Comparison of ENCODE assay signal across 12 cellular contexts in the genomic region with DNA sequence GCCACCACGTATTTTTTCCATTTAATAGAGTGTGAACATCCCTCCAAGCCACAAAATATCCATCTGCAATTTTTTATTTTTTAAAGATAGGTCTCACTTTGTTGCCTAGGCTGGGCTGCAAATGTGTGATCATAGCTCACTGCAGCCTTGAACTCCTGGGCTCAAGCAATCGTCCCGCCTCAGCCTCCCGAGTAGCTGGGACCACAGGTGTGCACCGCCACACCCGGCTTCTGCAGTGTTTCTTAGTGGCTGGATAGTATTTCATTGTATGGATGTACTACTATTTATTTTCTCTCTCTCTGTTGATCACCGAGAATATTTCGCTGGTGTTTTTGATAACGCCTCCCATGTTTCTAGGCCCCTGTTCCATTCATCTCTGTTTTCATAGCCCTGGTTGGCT. TPM values are rescaled to one million over a fixed set of nuclear protein-coding genes. Genes with fewer than 3 reads are reported as not detected.
DNase-seq lines count a peak whose midpoint lies in the region; ATAC-seq, FAIRE-seq and TF ChIP-seq lines count a peak whose summit lies in the region.
"Had no signal": no experiment of that assay in that cellular context is flagged by ENCODE, and none has a peak within 500 bp of the region (broad histone marks: within the 10 kb centered on the region; RNA-seq: fewer than 3 reads in every experiment).

No MANE protein-coding gene starts in this region.

- H3K9me3 ChIP-seq in H9 (ENCODE audit: control insufficient read depth, low read depth, low read length) (no peaks in the 10 kb centered on the region), stomach smooth muscle (ENCODE audit: control insufficient read depth in 2 of 2, low read length in 2 of 2) (no peaks in the 10 kb centered on the region)

- H4K5ac ChIP-seq in H9 (ENCODE audit: insufficient read length, low read depth, low read length), result no peak overlapping the region

- peak overlapping the region; percentile 48 to 62 for H3K4me3 ChIP-seq in stomach smooth muscle (ENCODE audit: low read length in 2 of 2)

- no peak overlapping the region for H3K14ac ChIP-seq in H9 (ENCODE audit: insufficient read depth, low read length)

- no peak for DNase-seq in H9
- DNase-seq in activated naive CD8-positive, alpha-beta T cell treated with anti-CD3 and anti-CD28 coated beads, Interleukin-2, amount 50 U/mL, for 24 hours, result no peak
- DNase-seq in memory B cell (ENCODE audit: low spot score in 2 of 2), result no peak
- no peak for DNase-seq in activated naive CD4-positive, alpha-beta T cell treated with anti-CD3 and anti-CD28 coated beads, Interleukin-2, amount 10 ng/mL, durations not matched to agents 7 days and 5 days
- DNase-seq in NK-92 (lab: John Stamatoyannopoulos, UW; ENCODE audit: unreplicated experiment), result no peak
- DNase-seq in GM12891 (ENCODE audit: insufficient read length, low spot score), result no peak
- DNase-seq: activated CD4-positive, alpha-beta T cell treated with anti-CD3 and anti-CD28 coated beads, Interleukin-2, amount 50 U/mL, for 48 hours; amygdala; NCI-H1092 treated with DMSO at 0.1 percent for 48 hours; NCI-H748 treated with DMSO at 0.1 percent for 48 hours had no signal

- H2BK15ac ChIP-seq in H9 (ENCODE audit: low read depth, low read length), result no peak overlapping the region

- H3K4me1 Mint-ChIP-seq in H9, result peaks cover 16 to 20% of the 10 kb centered on the region in 2 experiments
- H3K4me1 Mint-ChIP-seq in activated naive CD8-positive, alpha-beta T cell treated with anti-CD3 and anti-CD28 coated beads, Interleukin-2, amount 50 U/mL, for 24 hours, result peaks cover 47% of the 10 kb centered on the region
- H3K4me1 Mint-ChIP-seq in memory B cell, result peaks cover 30% of the 10 kb centered on the region
- peaks cover 44% of the 10 kb centered on the region for H3K4me1 Mint-ChIP-seq in activated naive CD4-positive, alpha-beta T cell treated with anti-CD3 and anti-CD28 coated beads, Interleukin-2, amount 10 ng/mL, durations not matched to agents 7 days and 5 days

- no peak overlapping the region for H3K4ac ChIP-seq in H9 (ENCODE audit: low read depth, low read length)

- H3K9me3 Mint-ChIP-seq in H9, result no peaks in the 10 kb centered on the region; a peak in 1 of 5 replicates
- no peaks in the 10 kb centered on the region for H3K9me3 Mint-ChIP-seq in activated naive CD8-positive, alpha-beta T cell treated with anti-CD3 and anti-CD28 coated beads, Interleukin-2, amount 50 U/mL, for 24 hours
- no peaks in the 10 kb centered on the region for H3K9me3 Mint-ChIP-seq in memory B cell
- no peaks in the 10 kb centered on the region for H3K9me3 Mint-ChIP-seq in activated naive CD4-positive, alpha-beta T cell treated with anti-CD3 and anti-CD28 coated beads, Interleukin-2, amount 10 ng/mL, durations not matched to agents 7 days and 5 days

- CTCF ChIA-PET in activated naive CD4-positive, alpha-beta T cell treated with anti-CD3 and anti-CD28 coated beads, Interleukin-2, amount 10 ng/mL, durations not matched to agents 7 days and 5 days (lab: Charles Lee), result no interaction called here

- TF ChIP-seq POLR2A in GM12891 (IDR thresholded peaks at IDR 0.05; ENCODE audit: low read depth, low read length), result no peak

- no peak overlapping the region for H2AFZ ChIP-seq in H9 (ENCODE audit: low read length)

- no peak overlapping the region for H3K56ac ChIP-seq in H9 (ENCODE audit: insufficient read length, low read depth, low read length)

- H3K27me3 Mint-ChIP-seq in H9 (ENCODE audit: low read depth), result no peaks in the 10 kb centered on the region
- H3K27me3 Mint-ChIP-seq in activated naive CD8-positive, alpha-beta T cell treated with anti-CD3 and anti-CD28 coated beads, Interleukin-2, amount 50 U/mL, for 24 hours, result no peaks in the 10 kb centered on the region
- no peaks in the 10 kb centered on the region for H3K27me3 Mint-ChIP-seq in memory B cell
- H3K27me3 Mint-ChIP-seq in activated naive CD4-positive, alpha-beta T cell treated with anti-CD3 and anti-CD28 coated beads, Interleukin-2, amount 10 ng/mL, durations not matched to agents 7 days and 5 days, result no peaks in the 10 kb centered on the region

- no peak overlapping the region for H2BK20ac ChIP-seq in H9 (ENCODE audit: low read depth, low read length, poor library complexity, severe bottlenecking)

- H3K4me1 ChIP-seq in H9 (ENCODE audit: insufficient read depth, low read length), result peaks cover 3% of the 10 kb centered on the region; the same call in 1 of the 2 replicates
- H3K4me1 ChIP-seq in stomach smooth muscle (ENCODE audit: control insufficient read depth, insufficient read depth, low read length), result peaks cover 86% of the 10 kb centered on the region

- no peak overlapping the region for H2BK12ac ChIP-seq in H9 (ENCODE audit: insufficient read length, low read depth, low read length)

- H4K20me1 ChIP-seq in H9 (ENCODE audit: control insufficient read depth, insufficient read depth, insufficient read length), result peaks cover 2% of the 10 kb centered on the region

- no peak overlapping the region for H3K4me2 ChIP-seq in H9 (ENCODE audit: insufficient read depth, insufficient read length, low read length)

- H3K4me3 Mint-ChIP-seq in H9 (no peak overlapping the region), memory B cell (no peak overlapping the region)
- no peak overlapping the region for H3K4me3 Mint-ChIP-seq in activated naive CD8-positive, alpha-beta T cell treated with anti-CD3 and anti-CD28 coated beads, Interleukin-2, amount 50 U/mL, for 24 hours
- no peak overlapping the region for H3K4me3 Mint-ChIP-seq in activated naive CD4-positive, alpha-beta T cell treated with anti-CD3 and anti-CD28 coated beads, Interleukin-2, amount 10 ng/mL, durations not matched to agents 7 days and 5 days

- H3K27ac Mint-ChIP-seq in H9 (peak overlapping the region in 2 of 3 experiments; percentile 32 to 91; a peak in 3 of 7 replicates), memory B cell (peak overlapping the region; percentile 26)
- peak overlapping the region; percentile 16 for H3K27ac Mint-ChIP-seq in activated naive CD8-positive, alpha-beta T cell treated with anti-CD3 and anti-CD28 coated beads, Interleukin-2, amount 50 U/mL, for 24 hours
- no peak overlapping the region for H3K27ac Mint-ChIP-seq in activated naive CD4-positive, alpha-beta T cell treated with anti-CD3 and anti-CD28 coated beads, Interleukin-2, amount 10 ng/mL, durations not matched to agents 7 days and 5 days

- H3T11ph ChIP-seq in H9 (ENCODE audit: low read length), result no peak overlapping the region

- H3K27ac ChIP-seq in H9 (ENCODE audit: insufficient read length, low read depth, low read length), result no peak overlapping the region
- peak overlapping the region; percentile 77 for H3K27ac ChIP-seq in stomach smooth muscle (ENCODE audit: low read length)

- no peak for FAIRE-seq in GM12891 (lab: Jason Lieb, UNC)
- FAIRE-seq: endometrium had no signal

- H3K79me1 ChIP-seq in H9 (ENCODE audit: insufficient read depth, low read depth, low read length, poor library complexity, severe bottlenecking), result no peaks in the 10 kb centered on the region

- WGBS in H9 (ENCODE audit: extremely low coverage, insufficient read length, low lambda C conversion rate), result no CpG with 5 or more reads among the region's 9 CpGs

- H2BK5ac ChIP-seq in H9 (ENCODE audit: insufficient read length, low read length), result no peak overlapping the region

- no peak for TF ChIP-seq CTCF in H9 (conservative IDR thresholded peaks at IDR 0.05)

- no peak overlapping the region for H4K91ac ChIP-seq in H9 (ENCODE audit: insufficient read length, low read depth, low read length)

- no peak overlapping the region for H4K8ac ChIP-seq in H9 (replicated peaks; ENCODE audit: insufficient read length, low read depth, low read length)

- peaks cover 0 to 3% (median 0%) of the 10 kb centered on the region in 3 experiments; a peak in 1 of 7 replicates for H3K36me3 Mint-ChIP-seq in H9 (ENCODE audit: insufficient read depth in 1 of 3, low read depth in 3 of 3)
- H3K36me3 Mint-ChIP-seq in activated naive CD8-positive, alpha-beta T cell treated with anti-CD3 and anti-CD28 coated beads, Interleukin-2, amount 50 U/mL, for 24 hours (ENCODE audit: low read depth), result peaks cover 6% of the 10 kb centered on the region
- H3K36me3 Mint-ChIP-seq in memory B cell, result peaks cover 5% of the 10 kb centered on the region
- H3K36me3 Mint-ChIP-seq in activated naive CD4-positive, alpha-beta T cell treated with anti-CD3 and anti-CD28 coated beads, Interleukin-2, amount 10 ng/mL, durations not matched to agents 7 days and 5 days, result peaks cover 18% of the 10 kb centered on the region

- no peak overlapping the region for H3K18ac ChIP-seq in H9 (ENCODE audit: insufficient read length, low read depth, low read length)

- H3K23ac ChIP-seq in H9 (ENCODE audit: insufficient read length, low read depth, low read length), result no peak overlapping the region

- no peak for ATAC-seq in activated naive CD8-positive, alpha-beta T cell treated with anti-CD3 and anti-CD28 coated beads, Interleukin-2, amount 50 U/mL, for 24 hours
- ATAC-seq in memory B cell (ENCODE audit: low read depth), result no peak

- no peaks in the 10 kb centered on the region for H3K27me3 ChIP-seq in H9 (ENCODE audit: insufficient read depth, low read length)
- no peaks in the 10 kb centered on the region for H3K27me3 ChIP-seq in stomach smooth muscle (ENCODE audit: control insufficient read depth in 1 of 2, insufficient read depth in 2 of 2, low read length in 2 of 2)

- H3K9ac ChIP-seq in H9 (ENCODE audit: extremely low read depth, insufficient read length, low read length), result no peak overlapping the region
- H3K9ac ChIP-seq in stomach smooth muscle (ENCODE audit: low read length in 2 of 2), result peak overlapping the region in 1 of 2 donors; percentile 29

- no peak overlapping the region for H2AK5ac ChIP-seq in H9 (ENCODE audit: insufficient read length, low read length)

- no peak overlapping the region for H2BK120ac ChIP-seq in H9 (ENCODE audit: low read depth, low read length, poor library complexity, severe bottlenecking)

- H3K36me3 ChIP-seq in stomach smooth muscle (ENCODE audit: control insufficient read depth in 2 of 2, insufficient read depth in 2 of 2, low read length in 2 of 2), result no peaks in the 10 kb centered on the region

- H3K79me2 ChIP-seq in H9 (ENCODE audit: insufficient read depth, low read length), result peaks cover 2% of the 10 kb centered on the region; the same call in 1 of the 2 replicates

- H3K23me2 ChIP-seq in H9 (ENCODE audit: insufficient read length, low read depth, low read length, poor library complexity, severe bottlenecking), result peaks cover 3% of the 10 kb centered on the region

TF ChIP-seq in GM12891, 5 proteins besides CTCF, POLR2A, EP300 and RAD21:
- TF ChIP-seq TAF1 (IDR thresholded peaks at IDR 0.05; ENCODE audit: low read depth, low read length) (no peak), PAX5 (IDR thresholded peaks at IDR 0.05; ENCODE audit: insufficient read depth, low read length, severe bottlenecking) (no peak), POU2F2 (IDR thresholded peaks at IDR 0.05; ENCODE audit: low read depth, low read length) (no peak), POLR2AphosphoS5 (IDR thresholded peaks at IDR 0.05; ENCODE audit: low read depth, low read length) (no peak), SPI1 (IDR thresholded peaks at IDR 0.05; ENCODE audit: low read depth, low read length) (no peak)

RNA-seq across cellular contexts. Expression of a gene that starts 17.5 kb away (rescaled TPM):
- total RNA-seq in H9 (2021), result 28.6 and 32.4 TPM in 2 replicates
- polyA plus RNA-seq in GM12891 (2012; ENCODE audit: low read depth, missing spikeins), result 4.6 TPM
